Comparison of ENCODE assay signal across 8 cellular contexts in genomic region chr12:57031228-57031670, GRCh38. TPM values are rescaled to one million over a fixed set of nuclear protein-coding genes. Genes with fewer than 3 reads are reported as not detected.
DNase-seq lines count a peak whose midpoint lies in the region; ATAC-seq, FAIRE-seq and TF ChIP-seq lines count a peak whose summit lies in the region.

No MANE protein-coding gene starts in this region.

- POLR2A ChIA-PET in GM12878 (lab: Charles Lee), result interaction anchor here (0.5 to 1.3 kb wide), 5 partner anchors 10 to 342 kb away, joined by 3 to 5 read pairs (median 3); no protein-coding TSS in a partner anchor

- peak; percentile 50 for TF ChIP-seq RAD21 in GM12878 (IDR thresholded peaks at IDR 0.05; ENCODE audit: insufficient read depth, low read depth, low read length)

- TF ChIP-seq POLR2A in GM12878 (IDR thresholded peaks at IDR 0.05; ENCODE audit: low read depth, low read length), result no peak

- peak overlapping the region; percentile 93 for H2AFZ ChIP-seq in GM12878 (ENCODE audit: control insufficient read depth, low read depth, low read length)

- CTCF ChIA-PET in GM12878 (lab: Yijun Ruan, JAX), result interaction anchor here (0.6 to 5.5 kb wide), 26 partner anchors 10 to 311 kb away, joined by 3 to 64 read pairs (median 4); partner anchors contain the start of genes STAT6 and ZBTB39

- RAD21 ChIA-PET in GM12878 (lab: Charles Lee; ENCODE audit: unreplicated experiment), result interaction anchor here (0.8 to 5.9 kb wide), 12 partner anchors 9 to 80 kb away, joined by 3 to 30 read pairs (median 5); partner anchors contain the start of gene STAT6

- peak overlapping the region; percentile 37 to 60 (median 52) for H3K4me2 ChIP-seq in BLaER1 treated with 17β-estradiol and CSF1 and Interleukin-3, amounts not matched to agents 10 nM and 100 nM
- H3K4me2 ChIP-seq in GM12878 (ENCODE audit: control insufficient read depth, insufficient read depth), result peak overlapping the region; percentile 87

- no peak overlapping the region for H3K4me3 ChIP-seq in BLaER1 treated with 17β-estradiol and CSF1 and Interleukin-3, amounts not matched to agents 10 nM and 100 nM
- no peak overlapping the region for H3K4me3 ChIP-seq in GM12878

- SMC1A ChIA-PET in GM12878 (lab: Charles Lee; ENCODE audit: uncharacterized antibody, unreplicated experiment), result interaction anchor here (0.9 to 4.1 kb wide), 12 partner anchors 10 to 196 kb away, joined by 3 to 27 read pairs (median 3); partner anchors contain the start of genes STAT6 and TAC3

- peaks cover 11 to 22% (median 16%) of the 10 kb centered on the region in 10 experiments for H3K4me1 ChIP-seq in BLaER1 treated with 17β-estradiol and CSF1 and Interleukin-3, amounts not matched to agents 10 nM and 100 nM
- H3K4me1 ChIP-seq in GM12878 (ENCODE audit: control insufficient read depth, insufficient read depth, low read length), result peaks cover 11% of the 10 kb centered on the region

- TF ChIP-seq CTCF in GM12878 (IDR thresholded peaks at IDR 0.05 in 2 of 3, conservative IDR thresholded peaks at IDR 0.05 in 1 of 3; ENCODE audit: control insufficient read depth in 2 of 3, extremely low read depth in 1 of 3, insufficient read depth in 1 of 3, low read depth in 3 of 3, low read length in 3 of 3) (peak; percentile 3 to 35 (median 26); a peak in 3 of 6 replicates), omental fat pad (IDR thresholded peaks at IDR 0.05) (no peak)

- DNase-seq in NCI-H2171 (lab: John Stamatoyannopoulos, UW), result peak; percentile 75
- DNase-seq in GM12878 (ENCODE audit: low read depth, low spot score), result no peak
- no peak for DNase-seq in amygdala (lab: John Stamatoyannopoulos, UW)
- no peak for DNase-seq in NCI-H1048 (lab: John Stamatoyannopoulos, UW)
- DNase-seq in omental fat pad (ENCODE audit: low spot score), result no peak

- peak; percentile 81 for FAIRE-seq in GM12878 (lab: Jason Lieb, UNC)

- 0 out of 22 replicates have a peak overlapping the region, but pooled peaks of 2 of the 11 experiments have one; percentile 25 to 40 for H3K27ac ChIP-seq in BLaER1 treated with 17β-estradiol and CSF1 and Interleukin-3, amounts not matched to agents 10 nM and 100 nM
- H3K27ac ChIP-seq in GM12878 (ENCODE audit: control insufficient read depth, insufficient read depth), result peak overlapping the region; percentile 25; the same call in 1 of the 2 replicates

- no peaks in the 10 kb centered on the region for H3K79me2 ChIP-seq in GM12878 (ENCODE audit: control insufficient read depth, insufficient read depth, low read length)

- 0% methylated on average over 2 of the region's 2 CpGs for WGBS in GM12878 (ENCODE audit: insufficient coverage, insufficient replicate concordance, low lambda C conversion rate, missing lambda C conversion rate)

- H4K20me1 ChIP-seq in BLaER1 treated with 17β-estradiol and CSF1 and Interleukin-3, amounts not matched to agents 10 nM and 100 nM, result no peaks in the 10 kb centered on the region
- H4K20me1 ChIP-seq in GM12878 (ENCODE audit: control insufficient read depth, insufficient read depth), result no peaks in the 10 kb centered on the region

- H3K27me3 ChIP-seq in BLaER1 treated with 17β-estradiol and CSF1 and Interleukin-3, amounts not matched to agents 10 nM and 100 nM, result no peaks in the 10 kb centered on the region
- H3K27me3 ChIP-seq in GM12878 (replicated peaks in 1 of 2; ENCODE audit: control insufficient read depth in 2 of 2, insufficient read depth in 2 of 2, low read length in 1 of 2), result no peaks in the 10 kb centered on the region; a peak in 1 of 4 replicates

- H3K9ac ChIP-seq in BLaER1 treated with 17β-estradiol and CSF1 and Interleukin-3, amounts not matched to agents 10 nM and 100 nM, result no peak overlapping the region
- H3K9ac ChIP-seq in GM12878 (ENCODE audit: control insufficient read depth, insufficient read depth, low read length), result peak overlapping the region; percentile 12; the same call in 1 of the 2 replicates

- in situ Hi-C loops in GM12878 (cut with MboI), result no loop called here

- no peaks in the 10 kb centered on the region for H3K9me3 ChIP-seq in BLaER1 treated with 17β-estradiol and CSF1 and Interleukin-3, amounts not matched to agents 10 nM and 100 nM (replicated peaks in 1 of 11)
- H3K9me3 ChIP-seq in GM12878 (replicated peaks; ENCODE audit: control insufficient read depth, insufficient read depth, low read length), result no peaks in the 10 kb centered on the region

- ATAC-seq in GM18907 (IDR thresholded peaks at IDR 0.05; ENCODE audit: unreplicated experiment) (peak; percentile 49), GM12878 (peak; percentile 81), HG03196 (IDR thresholded peaks at IDR 0.05; ENCODE audit: unreplicated experiment) (no peak), omental fat pad (ENCODE audit: low FRiP score) (no peak)

- H3K36me3 ChIP-seq in BLaER1 treated with 17β-estradiol and CSF1 and Interleukin-3, amounts not matched to agents 10 nM and 100 nM, result no peaks in the 10 kb centered on the region
- no peaks in the 10 kb centered on the region for H3K36me3 ChIP-seq in GM12878 (ENCODE audit: control insufficient read depth in 2 of 2, insufficient read depth in 2 of 2, low read length in 1 of 2)

- intact Hi-C loops in GM12878 (cut with micrococcal nuclease; ENCODE audit: unreplicated experiment), result no loop called here

- BruUV-seq in GM12878 (replicated peaks; lab: Mats Ljungman, UMichigan), result no TSS peak

- TF ChIP-seq EP300 in GM12878 (IDR thresholded peaks at IDR 0.05; ENCODE audit: borderline replicate concordance in 1 of 2, control insufficient read depth in 1 of 2, low read depth in 2 of 2, low read length in 2 of 2), result no peak

RNA-seq across cellular contexts. Expression of gene TAC3, which starts 14.9 kb away (rescaled TPM):
- total RNA-seq in GM12878 (2013; cell fraction: nucleolus; rRNA removed), result not detected in 2 replicates
- total RNA-seq in GM12878 (2014; rRNA removed), result not detected in 2 replicates
- not detected in 2 replicates for total RNA-seq in GM12878 (2014; rRNA removed; fragmentation: Illumina TruSeq; extraction: Trizol)
- not detected in 2 replicates for total RNA-seq in GM12878 (2021)
- not detected for polyA plus RNA-seq in GM12878 (2011; ENCODE audit: low read depth)
- polyA plus RNA-seq in GM12878 (2011; rRNA removed), result 0.11 and 0.13 TPM in 2 replicates
- not detected in 2 replicates for polyA plus RNA-seq in GM12878 (2011; cell fraction: cytosol; rRNA removed)
- 0.15 and 0.22 TPM in 2 replicates for polyA plus RNA-seq in GM12878 (2011; cell fraction: nucleus; rRNA removed)
- not detected in 2 replicates for polyA plus RNA-seq in GM12878 (2012)
- not detected in 2 replicates for polyA plus RNA-seq in GM12878 (2014; fragmentation: Illumina TruSeq; extraction: Trizol)
- under 1 TPM; 0.13 to 0.18 TPM for polyA plus RNA-seq in GM12878 (2014; fragmentation: Nextera tagmentation; extraction: Ambion mirVana)
- polyA plus RNA-seq in GM12878 (2014; rRNA removed), result not detected in 2 replicates
- polyA plus RNA-seq in GM12878 (2016; fragmentation: Nextera tagmentation; extraction: Ambion mirVana), result not detected
- not detected in 2 replicates for polyA minus RNA-seq in GM12878 (2011; rRNA and poly(A)+ RNA removed)
- not detected in 2 replicates for polyA minus RNA-seq in GM12878 (2011; cell fraction: cytosol; rRNA and poly(A)+ RNA removed)
- polyA minus RNA-seq in GM12878 (2011; cell fraction: nucleus; rRNA and poly(A)+ RNA removed), result not detected in 2 replicates
- not detected for total RNA-seq in omental fat pad

RNA-seq across cellular contexts. Expression of gene MYO1A, which starts 18.7 kb away (rescaled TPM):
- 0.34 and 0.98 TPM in 2 replicates for total RNA-seq in GM12878 (2013; cell fraction: nucleolus; rRNA removed)
- total RNA-seq in GM12878 (2014; rRNA removed), result 0.05 TPM in 1 of 2 replicates, not detected in the other
- 0.13 and 0.14 TPM in 2 replicates for total RNA-seq in GM12878 (2014; rRNA removed; fragmentation: Illumina TruSeq; extraction: Trizol)
- total RNA-seq in GM12878 (2021), result 0.08 and 0.10 TPM in 2 replicates
- polyA plus RNA-seq in GM12878 (2011; ENCODE audit: low read depth), result not detected
- polyA plus RNA-seq in GM12878 (2011; rRNA removed), result 0.16 and 0.23 TPM in 2 replicates
- polyA plus RNA-seq in GM12878 (2011; cell fraction: cytosol; rRNA removed), result 0.09 and 0.15 TPM in 2 replicates
- polyA plus RNA-seq in GM12878 (2011; cell fraction: nucleus; rRNA removed), result 1.1 and 2.2 TPM in 2 replicates
- 0.22 and 0.43 TPM in 2 replicates for polyA plus RNA-seq in GM12878 (2012)
- 0.16 TPM in 1 of 2 replicates, not detected in the other for polyA plus RNA-seq in GM12878 (2014; fragmentation: Illumina TruSeq; extraction: Trizol)
- polyA plus RNA-seq in GM12878 (2014; fragmentation: Nextera tagmentation; extraction: Ambion mirVana), result under 1 TPM in 1 of 2 experiments, not detected in 1; 0.05 TPM
- polyA plus RNA-seq in GM12878 (2014; rRNA removed), result 0.01 and 0.15 TPM in 2 replicates
- under 1 TPM; 0.27 to 0.34 TPM for polyA plus RNA-seq in GM12878 (2016; fragmentation: Nextera tagmentation; extraction: Ambion mirVana)
- 0.51 and 1.9 TPM in 2 replicates for polyA minus RNA-seq in GM12878 (2011; rRNA and poly(A)+ RNA removed)
- polyA minus RNA-seq in GM12878 (2011; cell fraction: cytosol; rRNA and poly(A)+ RNA removed), result not detected in 2 replicates
- polyA minus RNA-seq in GM12878 (2011; cell fraction: nucleus; rRNA and poly(A)+ RNA removed), result 0.48 and 0.97 TPM in 2 replicates
- under 1 TPM in 3 of 4 donors, not detected in 1; 0.25 to 0.74 (median 0.32) TPM for total RNA-seq in omental fat pad

RNA-seq across cellular contexts. Expression of gene ZBTB39, which starts 24.9 kb away (rescaled TPM):
- total RNA-seq in GM12878 (2013; cell fraction: nucleolus; rRNA removed), result 14.3 and 16.7 TPM in 2 replicates
- total RNA-seq in GM12878 (2014; rRNA removed) (5.0 and 5.3 TPM in 2 replicates), GM12878 (2014; rRNA removed; fragmentation: Illumina TruSeq; extraction: Trizol) (4.0 and 4.1 TPM in 2 replicates), GM12878 (2021) (5.6 and 6.0 TPM in 2 replicates), omental fat pad (1 to 10 TPM; 3.5 to 7.2 (median 6.6) TPM)
- 3.0 TPM for polyA plus RNA-seq in GM12878 (2011; ENCODE audit: low read depth)
- polyA plus RNA-seq in GM12878 (2011; rRNA removed) (5.2 and 6.8 TPM in 2 replicates), GM12878 (2014; fragmentation: Illumina TruSeq; extraction: Trizol) (4.7 and 4.8 TPM in 2 replicates), GM12878 (2014; fragmentation: Nextera tagmentation; extraction: Ambion mirVana) (under 1 TPM; 0.88 to 0.93 TPM), GM12878 (2014; rRNA removed) (4.2 and 4.4 TPM in 2 replicates), GM12878 (2016; fragmentation: Nextera tagmentation; extraction: Ambion mirVana) (1 to 10 TPM; 3.0 to 4.4 TPM)
- 5.6 and 6.2 TPM in 2 replicates for polyA plus RNA-seq in GM12878 (2011; cell fraction: cytosol; rRNA removed)
- 9.2 TPM in 2 replicates for polyA plus RNA-seq in GM12878 (2011; cell fraction: nucleus; rRNA removed)
- polyA plus RNA-seq in GM12878 (2012), result 3.3 and 3.6 TPM in 2 replicates
- polyA minus RNA-seq in GM12878 (2011; rRNA and poly(A)+ RNA removed), result 8.4 and 9.3 TPM in 2 replicates
- 2.5 and 2.8 TPM in 2 replicates for polyA minus RNA-seq in GM12878 (2011; cell fraction: cytosol; rRNA and poly(A)+ RNA removed)
- 9.3 and 13.8 TPM in 2 replicates for polyA minus RNA-seq in GM12878 (2011; cell fraction: nucleus; rRNA and poly(A)+ RNA removed)

RNA-seq across cellular contexts. Expression of gene NEMP1, which starts 47.3 kb away (rescaled TPM):
- 79.0 and 86.0 TPM in 2 replicates for total RNA-seq in GM12878 (2013; cell fraction: nucleolus; rRNA removed)
- total RNA-seq in GM12878 (2014; rRNA removed) (19.7 and 22.6 TPM in 2 replicates), GM12878 (2014; rRNA removed; fragmentation: Illumina TruSeq; extraction: Trizol) (17.7 and 19.7 TPM in 2 replicates), GM12878 (2021) (20.7 and 20.8 TPM in 2 replicates), omental fat pad (1 to 10 TPM; 4.6 to 9.8 (median 5.9) TPM)
- 7.4 TPM for polyA plus RNA-seq in GM12878 (2011; ENCODE audit: low read depth)
- polyA plus RNA-seq in GM12878 (2011; rRNA removed) (45.9 and 61.7 TPM in 2 replicates), GM12878 (2014; fragmentation: Illumina TruSeq; extraction: Trizol) (24.9 and 30.5 TPM in 2 replicates), GM12878 (2014; fragmentation: Nextera tagmentation; extraction: Ambion mirVana) (1 to 10 TPM; 4.0 to 4.7 TPM), GM12878 (2014; rRNA removed) (17.8 and 20.6 TPM in 2 replicates), GM12878 (2016; fragmentation: Nextera tagmentation; extraction: Ambion mirVana) (10 to 100 TPM; 18.2 to 20.0 TPM)
- polyA plus RNA-seq in GM12878 (2011; cell fraction: cytosol; rRNA removed), result 18.3 and 22.3 TPM in 2 replicates
- 60.1 and 76.7 TPM in 2 replicates for polyA plus RNA-seq in GM12878 (2011; cell fraction: nucleus; rRNA removed)
- 9.3 and 14.8 TPM in 2 replicates for polyA plus RNA-seq in GM12878 (2012)
- 26.2 and 32.9 TPM in 2 replicates for polyA minus RNA-seq in GM12878 (2011; rRNA and poly(A)+ RNA removed)
- 6.3 and 7.0 TPM in 2 replicates for polyA minus RNA-seq in GM12878 (2011; cell fraction: cytosol; rRNA and poly(A)+ RNA removed)
- 13.1 and 14.1 TPM in 2 replicates for polyA minus RNA-seq in GM12878 (2011; cell fraction: nucleus; rRNA and poly(A)+ RNA removed)

RNA-seq across cellular contexts. Expression of gene NAB2, which starts 57.7 kb away (rescaled TPM):
- 27.9 and 30.3 TPM in 2 replicates for total RNA-seq in GM12878 (2013; cell fraction: nucleolus; rRNA removed)
- total RNA-seq in GM12878 (2014; rRNA removed) (28.4 and 30.1 TPM in 2 replicates), GM12878 (2014; rRNA removed; fragmentation: Illumina TruSeq; extraction: Trizol) (13.0 and 13.6 TPM in 2 replicates), GM12878 (2021) (28.2 and 28.5 TPM in 2 replicates), omental fat pad (10 to 100 TPM; 15.1 to 24.7 (median 18.1) TPM)
- polyA plus RNA-seq in GM12878 (2011; ENCODE audit: low read depth), result 5.3 TPM
- polyA plus RNA-seq in GM12878 (2011; rRNA removed) (25.2 and 35.2 TPM in 2 replicates), GM12878 (2014; fragmentation: Illumina TruSeq; extraction: Trizol) (7.9 and 17.0 TPM in 2 replicates), GM12878 (2014; fragmentation: Nextera tagmentation; extraction: Ambion mirVana) (1 to 10 TPM in 1 of 2 experiments, under 1 TPM in 1; 0.35 to 1.0 TPM), GM12878 (2014; rRNA removed) (28.0 and 28.6 TPM in 2 replicates), GM12878 (2016; fragmentation: Nextera tagmentation; extraction: Ambion mirVana) (1 to 10 TPM; 3.6 to 5.8 TPM)
- 36.4 and 44.0 TPM in 2 replicates for polyA plus RNA-seq in GM12878 (2011; cell fraction: cytosol; rRNA removed)
- polyA plus RNA-seq in GM12878 (2011; cell fraction: nucleus; rRNA removed), result 69.8 and 77.5 TPM in 2 replicates
- 11.5 and 17.8 TPM in 2 replicates for polyA plus RNA-seq in GM12878 (2012)
- polyA minus RNA-seq in GM12878 (2011; rRNA and poly(A)+ RNA removed), result 21.1 and 40.5 TPM in 2 replicates
- polyA minus RNA-seq in GM12878 (2011; cell fraction: cytosol; rRNA and poly(A)+ RNA removed), result 14.6 and 15.7 TPM in 2 replicates
- polyA minus RNA-seq in GM12878 (2011; cell fraction: nucleus; rRNA and poly(A)+ RNA removed), result 17.3 and 27.7 TPM in 2 replicates

Comparison
In these comparisons a context has a peak if more than half of its experiments do, and no peak if none do; other contexts are left out.
1. ATAC-seq: peak in GM18907 (single experiment) and GM12878 (single experiment); none in HG03196 (single experiment) and omental fat pad (single experiment).
2. CTCF ChIP-seq: peak in GM12878 (3 of 3); none in omental fat pad (0 of 3).